In the genomic region with DNA sequence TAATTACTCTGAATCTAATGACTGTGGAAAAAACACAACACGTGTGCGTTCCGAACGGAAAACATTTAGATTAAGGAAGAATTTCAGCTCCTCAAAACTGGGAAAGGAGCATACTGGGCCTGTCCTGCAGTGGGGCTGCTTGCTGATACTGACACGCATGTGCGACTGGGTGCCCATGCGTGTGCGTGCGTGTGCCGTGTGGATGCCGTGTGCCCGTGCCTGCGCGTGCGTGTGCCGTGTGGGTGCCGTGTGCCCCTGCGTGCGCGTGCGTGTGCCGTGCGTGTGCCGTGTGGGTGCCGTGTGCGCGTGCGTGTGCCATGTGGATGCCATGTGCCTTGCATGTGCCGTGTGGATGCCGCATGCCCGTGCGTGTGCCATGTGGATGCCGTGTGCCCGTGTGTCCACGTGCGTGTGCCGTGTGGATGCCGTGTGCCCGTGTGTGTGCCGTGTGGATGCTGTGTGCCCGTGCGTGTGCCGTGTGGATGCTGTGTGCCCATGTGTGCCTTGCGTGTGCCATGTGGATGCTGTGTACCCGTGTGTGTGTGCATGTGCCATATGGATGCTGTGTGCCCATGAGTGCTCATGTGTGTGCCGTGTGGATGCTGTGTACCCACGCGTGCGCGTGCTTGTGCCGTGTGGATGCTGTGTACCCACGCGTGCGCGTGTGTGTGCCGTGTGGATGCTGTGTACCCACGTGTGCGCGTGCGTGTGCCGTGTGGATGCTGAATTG, we compare ENCODE assay signal across 13 cellular contexts.
"Had no signal": no experiment of that assay in that cellular context is flagged by ENCODE, and none has a peak within 500 bp of the region (broad histone marks: within the 10 kb centered on the region; RNA-seq: fewer than 3 reads in every experiment).

No MANE protein-coding gene starts in this region.

- H3K4me3 ChIP-seq: body of pancreas, left lung, prostate gland, upper lobe of right lung had no signal

- H3K9me3 ChIP-seq: body of pancreas, left lung, prostate gland, upper lobe of right lung had no signal

- ATAC-seq: activated T-helper 17 cell treated with anti-CD3 and anti-CD28 coated beads, Interleukin-2, amount 50 U/mL, for 72 hours; body of pancreas; left lung; natural killer cell treated with Interleukin-12 subunit alpha and Interleukin-12 subunit beta and Interleukin-15 and Interleukin-18, amount 100 ng/mL, for 72 hours; sciatic nerve; upper lobe of right lung had no signal

- H3K27me3 ChIP-seq: body of pancreas, left lung, upper lobe of right lung had no signal

- DNase-seq: activated B cell treated with CpG ODN at 0.5 μM for 24 hours; activated CD4-positive, alpha-beta T cell treated with anti-CD3 and anti-CD28 coated beads, Interleukin-2, amount 10 ng/mL, durations not matched to agents 7 days and 5 days; activated CD8-positive, alpha-beta memory T cell treated with anti-CD3 and anti-CD28 coated beads for 24 hours; activated naive CD4-positive, alpha-beta T cell treated with anti-CD3 and anti-CD28 coated beads, Interleukin-2, amount 50 U/mL, for 16 hours; body of pancreas; stimulated activated CD4-positive, alpha-beta T cell treated with anti-CD3 and anti-CD28 coated beads, Interleukin-2, amount 100 ng/mL, for 24 hours; stimulated activated naive CD4-positive, alpha-beta T cell treated with Interleukin-2 at 50 U/mL for 16 hours; upper lobe of right lung had no signal

- H3K36me3 ChIP-seq: left lung, prostate gland, upper lobe of right lung had no signal

- H3K27ac ChIP-seq: body of pancreas, left lung, upper lobe of right lung had no signal
